Comparison of ENCODE assay signal across 8 cellular contexts in the genomic region with DNA sequence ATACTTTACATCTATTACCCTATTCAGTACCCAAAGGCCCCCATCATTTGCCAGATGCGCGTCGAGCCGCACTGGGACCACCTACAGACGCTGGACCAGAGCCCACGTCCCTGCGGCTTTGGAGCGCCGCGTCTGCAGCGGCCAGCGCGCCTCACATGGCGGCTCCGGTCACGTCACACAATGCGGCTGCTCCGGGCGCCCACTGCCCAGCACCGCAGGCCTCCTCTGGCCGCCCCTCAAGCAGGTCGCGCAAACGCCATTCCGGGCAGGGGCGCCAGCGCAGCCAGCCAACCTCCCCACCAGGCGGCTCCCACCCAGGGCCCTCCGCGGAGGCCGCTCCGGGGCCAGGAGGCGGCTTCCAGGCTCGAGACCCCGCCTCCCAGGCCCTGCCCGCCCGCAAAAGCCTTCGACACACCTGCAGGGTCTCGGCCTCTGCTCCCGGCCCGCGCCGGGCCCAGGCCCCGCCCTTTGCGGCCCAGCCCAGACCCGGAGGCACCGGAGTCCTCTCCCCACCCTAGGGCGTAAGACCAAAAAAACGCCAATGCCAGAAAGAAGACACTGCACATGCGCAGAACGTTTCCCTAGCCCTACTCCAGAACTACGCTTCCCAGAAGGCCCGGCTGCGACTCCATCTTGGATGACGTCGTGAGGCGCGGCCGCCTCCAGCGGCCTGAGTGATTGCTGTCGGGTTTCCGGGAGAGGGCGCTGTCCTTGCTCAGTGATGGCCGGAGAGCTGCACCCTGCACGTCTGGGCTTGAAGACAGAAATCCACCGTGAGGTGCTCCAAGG. TPM values are rescaled to one million over a fixed set of nuclear protein-coding genes. Genes with fewer than 3 reads are reported as not detected.
A peak's percentile ranks its signal among the peaks of the same experiment; 100 is the strongest.
DNase-seq lines count a peak whose midpoint lies in the region; ATAC-seq and TF ChIP-seq lines count a peak whose summit lies in the region.

A gene (minus strand): TSS at position 557 of the 789 bp plus-strand sequence. CDS start 4,925 bp downstream, outside the sequence.

- 0 to 1% (median 0%) methylated on average over 14 to 66 of the region's 66 CpGs for WGBS in adrenal gland, 4 donors
- WGBS in heart left ventricle, 4 donors = 0% methylated on average over 35 to 66 of the region's 66 CpGs

- H3K27me3 ChIP-seq in adrenal gland (no peaks in the 10 kb centered on the region), heart left ventricle (no peaks in the 10 kb centered on the region)

- H3K4me1 Mint-ChIP-seq in type B pancreatic cell (ENCODE audit: unreplicated experiment) = peaks cover 8% of the 10 kb centered on the region

- DNase-seq in NCI-H1417 treated with DMSO at 0.1 percent for 48 hours (lab: John Stamatoyannopoulos, UW) = peak; percentile 87
- DNase-seq in SW480 (ENCODE audit: low spot score) = peak; percentile 98
- DNase-seq in adrenal gland = peak; percentile 97 to 100 (median 99)
- peak; percentile 98 to 99 (median 99) for DNase-seq in heart left ventricle
- peak; percentile 99 for DNase-seq in pons (ENCODE audit: low spot score)
- peak; percentile 93 for DNase-seq in type B pancreatic cell (ENCODE audit: extremely low spot score, unreplicated experiment)

- peak; percentile 90 for TF ChIP-seq CTCF in GM12875 (IDR thresholded peaks at IDR 0.05; ENCODE audit: borderline replicate concordance, insufficient read depth, low read depth, low read length)
- TF ChIP-seq CTCF in adrenal gland (IDR thresholded peaks at IDR 0.05) = peak; percentile 80 to 97 (median 90)
- peak; percentile 79 to 94 (median 86) for TF ChIP-seq CTCF in heart left ventricle (IDR thresholded peaks at IDR 0.05)
- TF ChIP-seq CTCF in type B pancreatic cell (conservative IDR thresholded peaks at IDR 0.05) = peak; percentile 85

- peaks cover 9% of the 10 kb centered on the region for H3K36me3 Mint-ChIP-seq in type B pancreatic cell

- no peaks in the 10 kb centered on the region for H3K36me3 ChIP-seq in adrenal gland (replicated peaks in 1 of 2)
- H3K36me3 ChIP-seq in heart left ventricle = peaks cover 0 to under 1% (median 0%) of the 10 kb centered on the region in 9 donors

- H3K9me3 ChIP-seq in adrenal gland (replicated peaks in 1 of 3) (no peaks in the 10 kb centered on the region), heart left ventricle (peaks cover 0 to 9% (median 0%) of the 10 kb centered on the region in 12 donors)

- H3K27ac ChIP-seq in adrenal gland = peak within 1 kb of the TSS; percentile 89 to 100 (median 96)
- H3K27ac ChIP-seq in heart left ventricle = peak within 1 kb of the TSS; percentile 94 to 100 (median 98)

- H3K9me3 Mint-ChIP-seq in type B pancreatic cell = no peaks in the 10 kb centered on the region

- H3K4me1 ChIP-seq in adrenal gland (replicated peaks in 1 of 2) = peaks cover 11 to 19% of the 10 kb centered on the region in 2 donors
- H3K4me1 ChIP-seq in heart left ventricle = peaks cover 0 to 17% (median 11%) of the 10 kb centered on the region in 12 donors

- intact Hi-C loops in adrenal gland (cut with DNase I) (loop anchor here in 1 of 2 donors (10.0 kb wide), 1 partner anchor 49 kb away; no protein-coding TSS in a partner anchor), heart left ventricle (cut with DNase I) (loop anchor here in 9 of 10 donors (1.0 to 10.0 kb wide), 12 partner anchors 34 to 389 kb away; a partner anchor contains a TSS)

- no peaks in the 10 kb centered on the region for H3K27me3 Mint-ChIP-seq in type B pancreatic cell

- H3K4me3 ChIP-seq in GM12875 (ENCODE audit: low read depth, low read length) (peak within 1 kb of the TSS; percentile 88), adrenal gland (peak within 1 kb of the TSS; percentile 72 to 98 (median 82)), heart left ventricle (peak within 1 kb of the TSS; percentile 79 to 99 (median 90))

- TF ChIP-seq POLR2A in adrenal gland (IDR thresholded peaks at IDR 0.05) = peak; percentile 75 to 89
- TF ChIP-seq POLR2A in heart left ventricle (IDR thresholded peaks at IDR 0.05) = peak in 1 of 2 donors; percentile 86

- peak; percentile 98 for ATAC-seq in HG02798 (IDR thresholded peaks at IDR 0.05; ENCODE audit: poor library complexity, unreplicated experiment)
- ATAC-seq in heart left ventricle = peak; percentile 98 to 99 (median 99)

- H3K4me3 Mint-ChIP-seq in type B pancreatic cell = peak within 1 kb of the TSS; percentile 94

- H3K27ac Mint-ChIP-seq in type B pancreatic cell = peak within 1 kb of the TSS; percentile 91

RNA-seq across cellular contexts. Expression of the gene that starts here (rescaled TPM):
- total RNA-seq in adrenal gland = 10 to 100 TPM in 5 of 8 donors, 1 to 10 TPM in 3; 5.3 to 20.3 (median 11.5) TPM
- 10 to 100 TPM in 1 of 3 donors, 1 to 10 TPM in 2; 5.0 to 26.8 (median 9.4) TPM for polyA plus RNA-seq in adrenal gland
- 10 to 100 TPM; 10.7 to 20.2 (median 17.0) TPM for total RNA-seq in heart left ventricle
- 1 to 10 TPM; 3.8 to 7.2 TPM for polyA plus RNA-seq in heart left ventricle
- 2.0 and 6.9 TPM in 2 replicates for total RNA-seq in type B pancreatic cell (ENCODE audit: low replicate concordance)

Comparison
In these comparisons a context has a peak if more than half of its experiments do, and no peak if none do; other contexts are left out.
1. Peak in every context shown above with its lines: DNase-seq, ATAC-seq, H3K4me3 ChIP-seq and H3K27ac ChIP-seq.